Comparison of ENCODE assay signal across 1 cellular context in the genomic region with DNA sequence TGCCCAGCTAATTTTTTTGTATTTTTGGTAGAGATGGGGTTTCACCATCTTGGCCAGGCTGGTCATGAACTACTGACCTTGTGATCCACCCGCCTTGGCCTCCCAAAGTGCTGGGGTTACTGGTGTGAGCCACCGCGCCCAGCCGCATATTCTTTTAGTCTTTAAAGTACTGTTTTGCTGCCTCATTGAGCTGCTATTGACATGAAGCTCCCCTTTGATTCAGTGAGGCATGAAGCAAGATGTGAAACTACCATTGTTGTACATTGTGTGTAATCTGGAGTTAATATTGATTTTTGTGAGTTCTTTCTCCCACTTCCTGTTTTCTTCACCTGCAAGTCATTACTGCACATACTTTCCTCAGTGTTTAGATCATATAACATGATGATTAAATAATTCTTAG.
TF ChIP-seq lines count a peak whose summit lies in the region.

No MANE protein-coding gene starts in this region.

TF ChIP-seq in HepG2, 621 proteins besides CTCF, POLR2A, EP300 and RAD21 (continued from another document and continues in another):
- TF ChIP-seq, protein P1, sequence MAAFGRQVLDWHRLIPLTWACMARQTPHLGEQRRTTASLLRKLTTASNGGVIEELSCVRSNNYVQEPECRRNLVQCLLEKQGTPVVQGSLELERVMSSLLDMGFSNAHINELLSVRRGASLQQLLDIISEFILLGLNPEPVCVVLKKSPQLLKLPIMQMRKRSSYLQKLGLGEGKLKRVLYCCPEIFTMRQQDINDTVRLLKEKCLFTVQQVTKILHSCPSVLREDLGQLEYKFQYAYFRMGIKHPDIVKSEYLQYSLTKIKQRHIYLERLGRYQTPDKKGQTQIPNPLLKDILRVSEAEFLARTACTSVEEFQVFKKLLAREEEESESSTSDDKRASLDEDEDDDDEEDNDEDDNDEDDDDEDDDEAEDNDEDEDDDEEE (CRISPR knock-in tag; IDR thresholded peaks at IDR 0.05) = no peak
- TF ChIP-seq RFXANK (CRISPR knock-in tag; IDR thresholded peaks at IDR 0.05) (no peak), ZNF569 (CRISPR knock-in tag; IDR thresholded peaks at IDR 0.05; ENCODE audit: borderline replicate concordance) (no peak), ZNF382 (CRISPR knock-in tag; IDR thresholded peaks at IDR 0.05; ENCODE audit: borderline replicate concordance) (no peak), SYNCRIP (IDR thresholded peaks at IDR 0.05; ENCODE audit: insufficient read depth, low read depth, low read length) (no peak), DRAP1 (CRISPR knock-in tag; IDR thresholded peaks at IDR 0.05) (no peak), ZSCAN25 (CRISPR knock-in tag; IDR thresholded peaks at IDR 0.05) (no peak), PRMT3 (CRISPR knock-in tag; IDR thresholded peaks at IDR 0.05; ENCODE audit: borderline replicate concordance, low read depth) (no peak), ZBTB43 (CRISPR knock-in tag; conservative IDR thresholded peaks at IDR 0.05) (no peak), ZNF710 (CRISPR knock-in tag; IDR thresholded peaks at IDR 0.05; ENCODE audit: borderline replicate concordance) (no peak), THAP11 (CRISPR knock-in tag; IDR thresholded peaks at IDR 0.05) (0 out of 2 replicates have a peak, but pooled peaks have one; percentile 28), RARA (CRISPR knock-in tag; IDR thresholded peaks at IDR 0.05) (peak; percentile 93), GFI1 (CRISPR knock-in tag; IDR thresholded peaks at IDR 0.05; ENCODE audit: borderline replicate concordance) (no peak), RFX5 (IDR thresholded peaks at IDR 0.05; ENCODE audit: low read depth, low read length) (no peak), TARDBP (CRISPR knock-in tag; IDR thresholded peaks at IDR 0.05) (no peak), HDAC2 (CRISPR knock-in tag; IDR thresholded peaks at IDR 0.05) (peak; percentile 65), ZNF12 (CRISPR knock-in tag; IDR thresholded peaks at IDR 0.05) (peak; percentile 76; the same call in 1 of the 2 replicates), PRDM15 (CRISPR knock-in tag; IDR thresholded peaks at IDR 0.05) (no peak), HOXA9 (CRISPR knock-in tag; IDR thresholded peaks at IDR 0.05; ENCODE audit: borderline replicate concordance) (no peak), ZFP1 (CRISPR knock-in tag; IDR thresholded peaks at IDR 0.05) (no peak), HMG20B (CRISPR knock-in tag; conservative IDR thresholded peaks at IDR 0.05) (no peak), ZNF607 (CRISPR knock-in tag; IDR thresholded peaks at IDR 0.05; ENCODE audit: borderline replicate concordance) (no peak), ZNF558 (CRISPR knock-in tag; IDR thresholded peaks at IDR 0.05; ENCODE audit: borderline replicate concordance) (no peak), BRCA1 (CRISPR knock-in tag; IDR thresholded peaks at IDR 0.05) (no peak), TGIF2 (CRISPR knock-in tag; IDR thresholded peaks at IDR 0.05) (no peak), SPEN (CRISPR knock-in tag; IDR thresholded peaks at IDR 0.05; ENCODE audit: low read depth) (no peak), ZNF788 (CRISPR knock-in tag; IDR thresholded peaks at IDR 0.05; ENCODE audit: borderline replicate concordance) (no peak; the same call in 1 of the 2 replicates), ZNF761 (CRISPR knock-in tag; conservative IDR thresholded peaks at IDR 0.05) (no peak), CENPX (CRISPR knock-in tag; IDR thresholded peaks at IDR 0.05) (no peak), ZFP36L2 (CRISPR knock-in tag; IDR thresholded peaks at IDR 0.05) (no peak), ZNF543 (CRISPR knock-in tag; IDR thresholded peaks at IDR 0.05) (no peak), AGO2 (optimal IDR thresholded peaks at IDR 0.05; ENCODE audit: low read depth, low read length) (no peak), ARNT (IDR thresholded peaks at IDR 0.05) (no peak), ZNF350 (CRISPR knock-in tag; IDR thresholded peaks at IDR 0.05; ENCODE audit: borderline replicate concordance, low read depth) (no peak)
- TF ChIP-seq, protein P2, sequence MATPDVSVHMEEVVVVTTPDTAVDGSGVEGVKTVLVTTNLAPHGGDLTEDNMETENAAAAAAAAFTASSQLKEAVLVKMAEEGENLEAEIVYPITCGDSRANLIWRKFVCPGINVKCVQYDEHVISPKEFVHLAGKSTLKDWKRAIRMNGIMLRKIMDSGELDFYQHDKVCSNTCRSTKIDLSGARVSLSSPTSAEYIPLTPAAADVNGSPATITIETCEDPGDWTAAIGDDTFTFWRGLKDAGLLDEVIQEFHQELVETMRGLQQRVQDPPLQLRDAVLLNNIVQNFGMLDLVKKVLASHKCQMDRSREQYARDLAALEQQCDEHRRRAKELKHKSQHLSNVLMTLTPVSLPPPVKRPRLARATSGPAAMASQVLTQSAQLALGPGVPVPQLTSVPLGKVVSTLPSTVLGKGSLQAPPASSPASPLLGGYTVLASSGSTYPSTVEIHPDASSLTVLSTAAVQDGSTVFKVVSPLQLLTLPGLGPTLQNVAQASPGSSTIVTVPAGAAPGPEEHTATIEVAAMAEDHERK (CRISPR knock-in tag; IDR thresholded peaks at IDR 0.05; ENCODE audit: low read depth) = no peak
- TF ChIP-seq, protein P3, sequence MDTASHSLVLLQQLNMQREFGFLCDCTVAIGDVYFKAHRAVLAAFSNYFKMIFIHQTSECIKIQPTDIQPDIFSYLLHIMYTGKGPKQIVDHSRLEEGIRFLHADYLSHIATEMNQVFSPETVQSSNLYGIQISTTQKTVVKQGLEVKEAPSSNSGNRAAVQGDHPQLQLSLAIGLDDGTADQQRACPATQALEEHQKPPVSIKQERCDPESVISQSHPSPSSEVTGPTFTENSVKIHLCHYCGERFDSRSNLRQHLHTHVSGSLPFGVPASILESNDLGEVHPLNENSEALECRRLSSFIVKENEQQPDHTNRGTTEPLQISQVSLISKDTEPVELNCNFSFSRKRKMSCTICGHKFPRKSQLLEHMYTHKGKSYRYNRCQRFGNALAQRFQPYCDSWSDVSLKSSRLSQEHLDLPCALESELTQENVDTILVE (CRISPR knock-in tag; IDR thresholded peaks at IDR 0.05) = no peak
- TF ChIP-seq, protein P4, sequence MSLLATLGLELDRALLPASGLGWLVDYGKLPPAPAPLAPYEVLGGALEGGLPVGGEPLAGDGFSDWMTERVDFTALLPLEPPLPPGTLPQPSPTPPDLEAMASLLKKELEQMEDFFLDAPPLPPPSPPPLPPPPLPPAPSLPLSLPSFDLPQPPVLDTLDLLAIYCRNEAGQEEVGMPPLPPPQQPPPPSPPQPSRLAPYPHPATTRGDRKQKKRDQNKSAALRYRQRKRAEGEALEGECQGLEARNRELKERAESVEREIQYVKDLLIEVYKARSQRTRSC (CRISPR knock-in tag; IDR thresholded peaks at IDR 0.05; ENCODE audit: low read depth) = no peak
- TF ChIP-seq, protein P5, sequence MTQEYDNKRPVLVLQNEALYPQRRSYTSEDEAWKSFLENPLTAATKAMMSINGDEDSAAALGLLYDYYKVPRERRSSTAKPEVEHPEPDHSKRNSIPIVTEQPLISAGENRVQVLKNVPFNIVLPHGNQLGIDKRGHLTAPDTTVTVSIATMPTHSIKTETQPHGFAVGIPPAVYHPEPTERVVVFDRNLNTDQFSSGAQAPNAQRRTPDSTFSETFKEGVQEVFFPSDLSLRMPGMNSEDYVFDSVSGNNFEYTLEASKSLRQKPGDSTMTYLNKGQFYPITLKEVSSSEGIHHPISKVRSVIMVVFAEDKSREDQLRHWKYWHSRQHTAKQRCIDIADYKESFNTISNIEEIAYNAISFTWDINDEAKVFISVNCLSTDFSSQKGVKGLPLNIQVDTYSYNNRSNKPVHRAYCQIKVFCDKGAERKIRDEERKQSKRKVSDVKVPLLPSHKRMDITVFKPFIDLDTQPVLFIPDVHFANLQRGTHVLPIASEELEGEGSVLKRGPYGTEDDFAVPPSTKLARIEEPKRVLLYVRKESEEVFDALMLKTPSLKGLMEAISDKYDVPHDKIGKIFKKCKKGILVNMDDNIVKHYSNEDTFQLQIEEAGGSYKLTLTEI (CRISPR knock-in tag; conservative IDR thresholded peaks at IDR 0.05) = no peak
- TF ChIP-seq, protein P6, sequence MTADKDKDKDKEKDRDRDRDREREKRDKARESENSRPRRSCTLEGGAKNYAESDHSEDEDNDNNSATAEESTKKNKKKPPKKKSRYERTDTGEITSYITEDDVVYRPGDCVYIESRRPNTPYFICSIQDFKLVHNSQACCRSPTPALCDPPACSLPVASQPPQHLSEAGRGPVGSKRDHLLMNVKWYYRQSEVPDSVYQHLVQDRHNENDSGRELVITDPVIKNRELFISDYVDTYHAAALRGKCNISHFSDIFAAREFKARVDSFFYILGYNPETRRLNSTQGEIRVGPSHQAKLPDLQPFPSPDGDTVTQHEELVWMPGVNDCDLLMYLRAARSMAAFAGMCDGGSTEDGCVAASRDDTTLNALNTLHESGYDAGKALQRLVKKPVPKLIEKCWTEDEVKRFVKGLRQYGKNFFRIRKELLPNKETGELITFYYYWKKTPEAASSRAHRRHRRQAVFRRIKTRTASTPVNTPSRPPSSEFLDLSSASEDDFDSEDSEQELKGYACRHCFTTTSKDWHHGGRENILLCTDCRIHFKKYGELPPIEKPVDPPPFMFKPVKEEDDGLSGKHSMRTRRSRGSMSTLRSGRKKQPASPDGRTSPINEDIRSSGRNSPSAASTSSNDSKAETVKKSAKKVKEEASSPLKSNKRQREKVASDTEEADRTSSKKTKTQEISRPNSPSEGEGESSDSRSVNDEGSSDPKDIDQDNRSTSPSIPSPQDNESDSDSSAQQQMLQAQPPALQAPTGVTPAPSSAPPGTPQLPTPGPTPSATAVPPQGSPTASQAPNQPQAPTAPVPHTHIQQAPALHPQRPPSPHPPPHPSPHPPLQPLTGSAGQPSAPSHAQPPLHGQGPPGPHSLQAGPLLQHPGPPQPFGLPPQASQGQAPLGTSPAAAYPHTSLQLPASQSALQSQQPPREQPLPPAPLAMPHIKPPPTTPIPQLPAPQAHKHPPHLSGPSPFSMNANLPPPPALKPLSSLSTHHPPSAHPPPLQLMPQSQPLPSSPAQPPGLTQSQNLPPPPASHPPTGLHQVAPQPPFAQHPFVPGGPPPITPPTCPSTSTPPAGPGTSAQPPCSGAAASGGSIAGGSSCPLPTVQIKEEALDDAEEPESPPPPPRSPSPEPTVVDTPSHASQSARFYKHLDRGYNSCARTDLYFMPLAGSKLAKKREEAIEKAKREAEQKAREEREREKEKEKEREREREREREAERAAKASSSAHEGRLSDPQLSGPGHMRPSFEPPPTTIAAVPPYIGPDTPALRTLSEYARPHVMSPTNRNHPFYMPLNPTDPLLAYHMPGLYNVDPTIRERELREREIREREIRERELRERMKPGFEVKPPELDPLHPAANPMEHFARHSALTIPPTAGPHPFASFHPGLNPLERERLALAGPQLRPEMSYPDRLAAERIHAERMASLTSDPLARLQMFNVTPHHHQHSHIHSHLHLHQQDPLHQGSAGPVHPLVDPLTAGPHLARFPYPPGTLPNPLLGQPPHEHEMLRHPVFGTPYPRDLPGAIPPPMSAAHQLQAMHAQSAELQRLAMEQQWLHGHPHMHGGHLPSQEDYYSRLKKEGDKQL (CRISPR knock-in tag; IDR thresholded peaks at IDR 0.05; ENCODE audit: low read depth) = no peak
